21 cellular contexts compared by ENCODE assay signal in genomic region chr9:7591501-7591900, GRCh38.
DNase-seq lines count a peak whose midpoint lies in the region; ATAC-seq, FAIRE-seq and TF ChIP-seq lines count a peak whose summit lies in the region.
"Had no signal": no experiment of that assay in that cellular context is flagged by ENCODE, and none has a peak within 500 bp of the region (broad histone marks: within the 10 kb centered on the region; RNA-seq: fewer than 3 reads in every experiment).

No MANE protein-coding gene starts in this region.

- no peak overlapping the region for H4K8ac ChIP-seq in IMR-90 (ENCODE audit: low read depth in 2 of 2, low read length in 2 of 2)

- H3K27me3 ChIP-seq in IMR-90 (ENCODE audit: control insufficient read depth, insufficient read depth, low read length) (no peaks in the 10 kb centered on the region), osteoblast (ENCODE audit: insufficient read depth, low read length) (no peaks in the 10 kb centered on the region), stomach (no peaks in the 10 kb centered on the region)
- H3K27me3 ChIP-seq: BLaER1 treated with 17β-estradiol and CSF1 and Interleukin-3, amounts not matched to agents 10 nM and 100 nM had no signal

- no peak overlapping the region for H3K4me3 Mint-ChIP-seq in activated CD4-positive, alpha-beta T cell treated with anti-CD3 and anti-CD28 coated beads, Interleukin-2, amount 10 ng/mL, durations not matched to agents 7 days and 5 days
- H3K4me3 Mint-ChIP-seq: B cell; CD4-positive, alpha-beta T cell; CD8-positive, alpha-beta T cell had no signal

- H2AK9ac ChIP-seq in IMR-90 (replicated peaks; ENCODE audit: low read depth, low read length, poor library complexity) = no peak overlapping the region

- H2AFZ ChIP-seq in IMR-90 (replicated peaks; ENCODE audit: low read length, poor library complexity) (no peak overlapping the region), osteoblast (ENCODE audit: low read length) (no peak overlapping the region)

- H3K4me1 ChIP-seq in A549 (no peaks in the 10 kb centered on the region), IMR-90 (ENCODE audit: control insufficient read depth, insufficient read depth, low read length) (no peaks in the 10 kb centered on the region), osteoblast (ENCODE audit: insufficient read depth, low read length) (no peaks in the 10 kb centered on the region), stomach (no peaks in the 10 kb centered on the region)
- H3K4me1 ChIP-seq: BLaER1 treated with 17β-estradiol and CSF1 and Interleukin-3, amounts not matched to agents 10 nM and 100 nM; Caco-2 had no signal

- CTCF ChIA-PET in A549 (lab: Yijun Ruan, JAX) = no interaction called here
- CTCF ChIA-PET in IMR-90 (lab: Yijun Ruan, JAX) = no interaction called here
- CTCF ChIA-PET in activated CD4-positive, alpha-beta T cell treated with anti-CD3 and anti-CD28 coated beads, Interleukin-2, amount 10 ng/mL, durations not matched to agents 7 days and 5 days (lab: Charles Lee) = no interaction called here

- H3K9me1 ChIP-seq in IMR-90 (ENCODE audit: insufficient read depth, low read length) = no peaks in the 10 kb centered on the region

- no peak overlapping the region for H2BK5ac ChIP-seq in IMR-90 (ENCODE audit: low read depth, low read length, poor library complexity, severe bottlenecking)

- H3K36me3 Mint-ChIP-seq in activated CD4-positive, alpha-beta T cell treated with anti-CD3 and anti-CD28 coated beads, Interleukin-2, amount 10 ng/mL, durations not matched to agents 7 days and 5 days (ENCODE audit: low read depth) = no peaks in the 10 kb centered on the region

- H3K4me2 ChIP-seq in A549 = no peak overlapping the region
- H3K4me2 ChIP-seq in IMR-90 (ENCODE audit: low read depth, low read length) = no peak overlapping the region
- no peak overlapping the region for H3K4me2 ChIP-seq in osteoblast (ENCODE audit: insufficient read depth, low read length)
- H3K4me2 ChIP-seq: BLaER1 treated with 17β-estradiol and CSF1 and Interleukin-3, amounts not matched to agents 10 nM and 100 nM had no signal

- FAIRE-seq in A549 (lab: Jason Lieb, UNC) = no peak
- FAIRE-seq: A204.1, D721Med, G401.6, GM12891, GM19239 had no signal

- H3K56ac ChIP-seq in IMR-90 (ENCODE audit: extremely low read depth, insufficient read depth, low read length) = no peak overlapping the region

- no peak overlapping the region for H3K9ac ChIP-seq in IMR-90 (ENCODE audit: low read depth, low read length)
- H3K9ac ChIP-seq: BLaER1 treated with 17β-estradiol and CSF1 and Interleukin-3, amounts not matched to agents 10 nM and 100 nM had no signal

- no peak overlapping the region for H3K27ac Mint-ChIP-seq in activated CD4-positive, alpha-beta T cell treated with anti-CD3 and anti-CD28 coated beads, Interleukin-2, amount 10 ng/mL, durations not matched to agents 7 days and 5 days
- H3K27ac Mint-ChIP-seq: B cell; CD4-positive, alpha-beta T cell; CD8-positive, alpha-beta T cell had no signal

- H3K9me3 ChIP-seq in A549 (no peaks in the 10 kb centered on the region), IMR-90 (ENCODE audit: control insufficient read depth, insufficient read depth, low read length) (no peaks in the 10 kb centered on the region; the same call in 1 of the 2 replicates), osteoblast (ENCODE audit: low read depth, low read length) (no peaks in the 10 kb centered on the region), stomach (peaks cover 0 to 3% (median 0%) of the 10 kb centered on the region in 4 donors)
- H3K9me3 ChIP-seq: Caco-2 had no signal

- H3K4me1 Mint-ChIP-seq in activated CD4-positive, alpha-beta T cell treated with anti-CD3 and anti-CD28 coated beads, Interleukin-2, amount 10 ng/mL, durations not matched to agents 7 days and 5 days = peaks cover 2% of the 10 kb centered on the region
- H3K4me1 Mint-ChIP-seq: B cell had no signal

- H3K23ac ChIP-seq in IMR-90 (ENCODE audit: low read depth, low read length) = no peak overlapping the region

- H3K36me3 ChIP-seq in IMR-90 (ENCODE audit: control insufficient read depth, insufficient read depth, low read length) = no peaks in the 10 kb centered on the region
- no peaks in the 10 kb centered on the region for H3K36me3 ChIP-seq in osteoblast (ENCODE audit: insufficient read depth, low read length)
- no peaks in the 10 kb centered on the region for H3K36me3 ChIP-seq in stomach
- H3K36me3 ChIP-seq: BLaER1 treated with 17β-estradiol and CSF1 and Interleukin-3, amounts not matched to agents 10 nM and 100 nM had no signal

- no TSS peak for BruUV-seq in IMR-90 (replicated peaks; lab: Mats Ljungman, UMichigan)

- WGBS in A549 (ENCODE audit: missing lambda C conversion rate) = 10% methylated on average over 2 of the region's 2 CpGs
- WGBS in IMR-90 (ENCODE audit: extremely low coverage in 2 of 2, insufficient read length in 1 of 2), 2 experiments = 20% methylated on average over 1 of the region's 2 CpGs; no CpG with 5 or more reads in 1 of the 2 experiments
- WGBS in stomach, 5 donors = 72 to 89% (median 85%) methylated on average over 2 of the region's 2 CpGs

- H4K20me1 ChIP-seq in IMR-90 (ENCODE audit: insufficient read depth, low read length) (no peaks in the 10 kb centered on the region), osteoblast (ENCODE audit: insufficient read depth, low read length) (no peaks in the 10 kb centered on the region)
- H4K20me1 ChIP-seq: BLaER1 treated with 17β-estradiol and CSF1 and Interleukin-3, amounts not matched to agents 10 nM and 100 nM had no signal

- peaks cover 22% of the 10 kb centered on the region for H3K9me3 Mint-ChIP-seq in activated CD4-positive, alpha-beta T cell treated with anti-CD3 and anti-CD28 coated beads, Interleukin-2, amount 10 ng/mL, durations not matched to agents 7 days and 5 days

- intact Hi-C loops in IMR-90 (cut with micrococcal nuclease) (no loop called here), stomach (cut with DNase I; ENCODE audit: low total_unique reads) (no loop called here)

- TF ChIP-seq CTCF in A549 (IDR thresholded peaks at IDR 0.05) (no peak), IMR-90 (conservative IDR thresholded peaks at IDR 0.05; ENCODE audit: low read depth, low read length) (no peak), osteoblast (IDR thresholded peaks at IDR 0.05; ENCODE audit: extremely low read depth, low read depth, low read length) (no peak), stomach (IDR thresholded peaks at IDR 0.05) (no peak)

- H4K91ac ChIP-seq in IMR-90 (ENCODE audit: insufficient read depth, low read depth, low read length) = no peak overlapping the region

- ATAC-seq in A549 (no peak), IMR-90 (ENCODE audit: low read depth) (no peak)
- ATAC-seq: CD8-positive, alpha-beta T cell had no signal

- TF ChIP-seq POLR2A in A549 (IDR thresholded peaks at IDR 0.05; ENCODE audit: low read length) = no peak
- TF ChIP-seq POLR2A in IMR-90 (IDR thresholded peaks at IDR 0.05; ENCODE audit: low read depth, low read length) = no peak
- TF ChIP-seq POLR2A in stomach (IDR thresholded peaks at IDR 0.05) = no peak

- TF ChIP-seq RAD21 in A549 (conservative IDR thresholded peaks at IDR 0.05 in 1 of 2, IDR thresholded peaks at IDR 0.05 in 1 of 2) (no peak), IMR-90 (IDR thresholded peaks at IDR 0.05; ENCODE audit: low read length) (no peak)

- dilution Hi-C loops in IMR-90 (cut with HindIII; ENCODE audit: low sequenced_read_pairs, unreplicated experiment) = no loop called here

- TF ChIP-seq EP300 in A549 (IDR thresholded peaks at IDR 0.05) (no peak), stomach (IDR thresholded peaks at IDR 0.05) (no peak)

- no peak overlapping the region for H3K4ac ChIP-seq in IMR-90 (ENCODE audit: low read depth, low read length)

- POLR2A ChIA-PET in A549 (lab: Yijun Ruan, JAX) = no interaction called here
- POLR2A ChIA-PET in IMR-90 (lab: Charles Lee; ENCODE audit: unreplicated experiment) = no interaction called here
- POLR2A ChIA-PET in activated CD4-positive, alpha-beta T cell treated with anti-CD3 and anti-CD28 coated beads, Interleukin-2, amount 10 ng/mL, durations not matched to agents 7 days and 5 days (lab: Charles Lee) = no interaction called here

- H2BK20ac ChIP-seq in IMR-90 (ENCODE audit: low read depth, low read length) = no peak overlapping the region

- in situ Hi-C loops in IMR-90 (cut with MboI; ENCODE audit: low sequenced_read_pairs) = no loop called here

- no peaks in the 10 kb centered on the region for H3K79me2 ChIP-seq in osteoblast (ENCODE audit: insufficient read depth, low read length)

- H3K27me3 Mint-ChIP-seq in activated CD4-positive, alpha-beta T cell treated with anti-CD3 and anti-CD28 coated beads, Interleukin-2, amount 10 ng/mL, durations not matched to agents 7 days and 5 days = peaks cover 12% of the 10 kb centered on the region
- H3K27me3 Mint-ChIP-seq: CD4-positive, alpha-beta T cell had no signal

- DNase-seq in A549 (ENCODE audit: low read depth in 1 of 2, low spot score in 1 of 2) (no peak), IMR-90 (no peak), osteoblast (ENCODE audit: insufficient read length, low spot score, missing footprints) (peak; percentile 64), stomach (no peak)
- no peak for DNase-seq in activated CD4-positive, alpha-beta T cell treated with anti-CD3 and anti-CD28 coated beads, Interleukin-2, amount 10 ng/mL, durations not matched to agents 7 days and 5 days
- DNase-seq: 8988T; AML-193; Caco-2; Calu3; CD4-positive, alpha-beta T cell; CD8-positive, alpha-beta T cell; DMS79 treated with DMSO at 0.1 percent for 48 hours; GF-D8 had no signal

- H2BK15ac ChIP-seq in IMR-90 (ENCODE audit: low read depth, low read length) = no peak overlapping the region

- H3K79me1 ChIP-seq in IMR-90 (ENCODE audit: low read depth in 1 of 2, low read length in 2 of 2) = no peaks in the 10 kb centered on the region

- H3K27ac ChIP-seq in A549 = no peak overlapping the region
- no peak overlapping the region for H3K27ac ChIP-seq in IMR-90 (ENCODE audit: insufficient read depth, low read length)
- no peak overlapping the region for H3K27ac ChIP-seq in osteoblast (ENCODE audit: low read depth, low read length)
- H3K27ac ChIP-seq in stomach = no peak overlapping the region
- H3K27ac ChIP-seq: BLaER1 treated with 17β-estradiol and CSF1 and Interleukin-3, amounts not matched to agents 10 nM and 100 nM; C4-2B had no signal

- H3K14ac ChIP-seq in IMR-90 (replicated peaks; ENCODE audit: low read depth, low read length) = no peak overlapping the region

- H3K18ac ChIP-seq in IMR-90 (ENCODE audit: low read depth, low read length) = no peak overlapping the region

- H3K4me3 ChIP-seq in A549 (no peak overlapping the region), IMR-90 (ENCODE audit: insufficient read depth, low read depth, low read length) (no peak overlapping the region), osteoblast (ENCODE audit: insufficient read depth, low read length) (no peak overlapping the region), stomach (no peak overlapping the region)
- H3K4me3 ChIP-seq: BLaER1 treated with 17β-estradiol and CSF1 and Interleukin-3, amounts not matched to agents 10 nM and 100 nM had no signal

- no peak overlapping the region for H2AK5ac ChIP-seq in IMR-90 (ENCODE audit: low read depth, low read length)

- H4K5ac ChIP-seq in IMR-90 (ENCODE audit: low read depth, low read length) = no peak overlapping the region

- no peak overlapping the region for H2BK120ac ChIP-seq in IMR-90 (ENCODE audit: low read depth, low read length)

TF ChIP-seq in A549, 52 proteins besides CTCF, POLR2A, EP300 and RAD21 (continues in another document):
- TF ChIP-seq MAFK (IDR thresholded peaks at IDR 0.05; ENCODE audit: partially characterized antibody) = peak; percentile 76

TF ChIP-seq in IMR-90, 13 proteins besides CTCF, POLR2A, EP300 and RAD21 (continues in another document):
- no peak for TF ChIP-seq BHLHE40 (IDR thresholded peaks at IDR 0.05; ENCODE audit: low read depth, low read length)
